Comparison of ENCODE assay signal across 2 cellular contexts in the genomic region with DNA sequence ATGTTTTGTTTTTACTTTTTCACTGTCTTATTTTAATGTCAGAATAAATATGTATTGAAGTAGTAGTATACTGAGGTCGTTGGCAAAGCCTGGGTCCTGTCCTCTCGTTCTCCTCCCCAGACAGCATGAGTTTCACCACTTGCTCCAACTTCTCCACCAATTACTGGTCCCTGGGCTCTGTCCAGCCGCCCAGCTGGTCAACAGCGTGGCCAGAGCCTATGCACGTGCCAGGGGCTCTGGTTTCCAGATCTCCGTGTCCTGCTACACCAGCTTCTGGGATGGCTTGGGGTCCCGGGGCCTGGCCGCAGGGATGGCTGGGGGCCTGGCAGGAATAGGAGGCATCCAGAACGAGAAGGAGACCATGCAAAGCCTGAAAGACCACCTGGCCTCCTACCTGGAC.
A peak's percentile ranks its signal among the peaks of the same experiment; 100 is the strongest.
TF ChIP-seq lines count a peak whose summit lies in the region.

No MANE protein-coding gene starts in this region.

TF ChIP-seq in HEK293, 187 proteins besides CTCF, POLR2A, EP300 and RAD21:
- TF ChIP-seq, protein P1, sequence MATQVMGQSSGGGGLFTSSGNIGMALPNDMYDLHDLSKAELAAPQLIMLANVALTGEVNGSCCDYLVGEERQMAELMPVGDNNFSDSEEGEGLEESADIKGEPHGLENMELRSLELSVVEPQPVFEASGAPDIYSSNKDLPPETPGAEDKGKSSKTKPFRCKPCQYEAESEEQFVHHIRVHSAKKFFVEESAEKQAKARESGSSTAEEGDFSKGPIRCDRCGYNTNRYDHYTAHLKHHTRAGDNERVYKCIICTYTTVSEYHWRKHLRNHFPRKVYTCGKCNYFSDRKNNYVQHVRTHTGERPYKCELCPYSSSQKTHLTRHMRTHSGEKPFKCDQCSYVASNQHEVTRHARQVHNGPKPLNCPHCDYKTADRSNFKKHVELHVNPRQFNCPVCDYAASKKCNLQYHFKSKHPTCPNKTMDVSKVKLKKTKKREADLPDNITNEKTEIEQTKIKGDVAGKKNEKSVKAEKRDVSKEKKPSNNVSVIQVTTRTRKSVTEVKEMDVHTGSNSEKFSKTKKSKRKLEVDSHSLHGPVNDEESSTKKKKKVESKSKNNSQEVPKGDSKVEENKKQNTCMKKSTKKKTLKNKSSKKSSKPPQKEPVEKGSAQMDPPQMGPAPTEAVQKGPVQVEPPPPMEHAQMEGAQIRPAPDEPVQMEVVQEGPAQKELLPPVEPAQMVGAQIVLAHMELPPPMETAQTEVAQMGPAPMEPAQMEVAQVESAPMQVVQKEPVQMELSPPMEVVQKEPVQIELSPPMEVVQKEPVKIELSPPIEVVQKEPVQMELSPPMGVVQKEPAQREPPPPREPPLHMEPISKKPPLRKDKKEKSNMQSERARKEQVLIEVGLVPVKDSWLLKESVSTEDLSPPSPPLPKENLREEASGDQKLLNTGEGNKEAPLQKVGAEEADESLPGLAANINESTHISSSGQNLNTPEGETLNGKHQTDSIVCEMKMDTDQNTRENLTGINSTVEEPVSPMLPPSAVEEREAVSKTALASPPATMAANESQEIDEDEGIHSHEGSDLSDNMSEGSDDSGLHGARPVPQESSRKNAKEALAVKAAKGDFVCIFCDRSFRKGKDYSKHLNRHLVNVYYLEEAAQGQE (tag by site-specific recombination; IDR thresholded peaks at IDR 0.05): 0 out of 2 replicates have a peak, but pooled peaks have one; percentile 24
- no peak for TF ChIP-seq ZNF221 (tag by site-specific recombination; IDR thresholded peaks at IDR 0.05; ENCODE audit: borderline replicate concordance)
TF ChIP-seq in HEK293: peak in this region for 1.

TF ChIP-seq in IMR-90, 13 proteins besides CTCF, POLR2A, EP300 and RAD21 (continued from another document):
- TF ChIP-seq, protein P2, sequence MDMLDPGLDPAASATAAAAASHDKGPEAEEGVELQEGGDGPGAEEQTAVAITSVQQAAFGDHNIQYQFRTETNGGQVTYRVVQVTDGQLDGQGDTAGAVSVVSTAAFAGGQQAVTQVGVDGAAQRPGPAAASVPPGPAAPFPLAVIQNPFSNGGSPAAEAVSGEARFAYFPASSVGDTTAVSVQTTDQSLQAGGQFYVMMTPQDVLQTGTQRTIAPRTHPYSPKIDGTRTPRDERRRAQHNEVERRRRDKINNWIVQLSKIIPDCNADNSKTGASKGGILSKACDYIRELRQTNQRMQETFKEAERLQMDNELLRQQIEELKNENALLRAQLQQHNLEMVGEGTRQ (IDR thresholded peaks at IDR 0.05; ENCODE audit: low read depth, low read length): no peak
